Comparison of ENCODE assay signal across 6 cellular contexts in the genomic region with DNA sequence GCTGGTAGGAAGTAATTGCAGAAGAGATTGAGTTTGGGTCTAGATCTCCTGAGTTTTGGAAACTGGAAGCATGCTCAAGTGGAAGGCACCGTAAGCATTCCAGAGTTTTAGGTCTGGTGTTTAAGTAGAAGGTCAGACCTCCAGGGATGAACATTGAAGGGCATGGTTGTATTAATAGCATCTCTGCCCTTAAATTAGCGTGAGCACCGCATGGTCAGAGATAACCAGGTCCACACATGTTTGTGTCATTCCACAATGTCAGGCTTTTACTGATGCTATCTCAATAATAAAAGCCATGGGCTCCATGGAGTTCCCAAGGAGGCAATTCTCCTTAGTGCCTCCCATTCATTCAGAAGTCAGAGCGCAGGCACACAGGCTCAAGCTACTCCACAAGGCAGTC. TPM values are rescaled to one million over a fixed set of nuclear protein-coding genes. Genes with fewer than 3 reads are reported as not detected.
"Had no signal": no experiment of that assay in that cellular context is flagged by ENCODE, and none has a peak within 500 bp of the region (broad histone marks: within the 10 kb centered on the region; RNA-seq: fewer than 3 reads in every experiment).

No MANE protein-coding gene starts in this region.

- ATAC-seq: GM23338 had no signal

- H3K4me1 Mint-ChIP-seq: GM23338, H9 had no signal

- H3K4me3 ChIP-seq: GM23338 had no signal

- H3K27ac Mint-ChIP-seq: GM23338, H9 had no signal

- H3K4me3 Mint-ChIP-seq: GM23338, H9 had no signal

- DNase-seq: H9, HCEC 1CT, IMR-90 had no signal

RNA-seq across cellular contexts. Expression of a gene that starts 35.1 kb away (rescaled TPM):
- total RNA-seq: H1, H9, HT-29, IMR-90 had no signal
- polyA plus RNA-seq: IMR-90 had no signal
